In genomic region chr17:79844869-79845600, GRCh38 we compare ENCODE assay signal across 8 cellular contexts. TPM values are rescaled to one million over a fixed set of nuclear protein-coding genes. Genes with fewer than 3 reads are reported as not detected.
DNase-seq lines count a peak whose midpoint lies in the region; ATAC-seq and TF ChIP-seq lines count a peak whose summit lies in the region.

No MANE protein-coding gene starts in this region.

- peaks cover 18% of the 10 kb centered on the region for H3K23me2 ChIP-seq in H9 (ENCODE audit: insufficient read length, low read depth, low read length, poor library complexity, severe bottlenecking)

- H3K4me2 ChIP-seq in H9 (ENCODE audit: insufficient read depth, insufficient read length, low read length): no peak overlapping the region

- peak overlapping the region in 2 of 4 donors; percentile 54 to 60 for H3K4me3 Mint-ChIP-seq in CD4-positive, CD25-positive, alpha-beta regulatory T cell
- peak overlapping the region; percentile 25 to 73; a peak in 4 of 5 replicates for H3K4me3 Mint-ChIP-seq in H9

- peak; percentile 89 for TF ChIP-seq CTCF in H9 (conservative IDR thresholded peaks at IDR 0.05)
- peak; percentile 73 for TF ChIP-seq CTCF in coronary artery (IDR thresholded peaks at IDR 0.05)
- peak; percentile 2 to 79 for TF ChIP-seq CTCF in suprapubic skin (IDR thresholded peaks at IDR 0.05)

- H2AFZ ChIP-seq in H9 (ENCODE audit: low read length): no peak overlapping the region

- no peak overlapping the region for H2AK5ac ChIP-seq in H9 (ENCODE audit: insufficient read length, low read length)

- peak; percentile 37 to 47 (median 46) for DNase-seq in CD4-positive, CD25-positive, alpha-beta regulatory T cell
- DNase-seq in H9 (peak; percentile 83), T-helper 9 cell (peak; percentile 43), coronary artery (ENCODE audit: low spot score) (no peak), lung microvascular endothelial cell (ENCODE audit: low read depth in 2 of 2) (peak; percentile 46 to 60), suprapubic skin (ENCODE audit: low spot score in 2 of 2) (no peak)

- TF ChIP-seq EP300 in suprapubic skin (IDR thresholded peaks at IDR 0.05): no peak

- H2BK120ac ChIP-seq in H9 (ENCODE audit: low read depth, low read length, poor library complexity, severe bottlenecking): no peak overlapping the region

- no peak overlapping the region for H3K56ac ChIP-seq in H9 (ENCODE audit: insufficient read length, low read depth, low read length)

- H4K91ac ChIP-seq in H9 (ENCODE audit: insufficient read length, low read depth, low read length): no peak overlapping the region

- no peak overlapping the region for H3T11ph ChIP-seq in H9 (ENCODE audit: low read length)

- ATAC-seq in CD4-positive, CD25-positive, alpha-beta regulatory T cell (ENCODE audit: low read depth in 2 of 2): peak; percentile 59 to 61
- no peak for ATAC-seq in HG02870 (IDR thresholded peaks at IDR 0.05; ENCODE audit: unreplicated experiment)
- no peak for ATAC-seq in GM19467 (IDR thresholded peaks at IDR 0.05; ENCODE audit: unreplicated experiment)

- peaks cover 5 to 37% (median 13%) of the 10 kb centered on the region in 4 donors for H3K4me1 Mint-ChIP-seq in CD4-positive, CD25-positive, alpha-beta regulatory T cell
- H3K4me1 Mint-ChIP-seq in H9: peaks cover 16 to 21% of the 10 kb centered on the region in 2 experiments; a peak in 3 of 4 replicates

- H3K27me3 Mint-ChIP-seq in CD4-positive, CD25-positive, alpha-beta regulatory T cell: peaks cover 65% of the 10 kb centered on the region
- H3K27me3 Mint-ChIP-seq in H9 (ENCODE audit: low read depth): peaks cover 97% of the 10 kb centered on the region

- no peaks in the 10 kb centered on the region for H3K9me3 ChIP-seq in CD4-positive, CD25-positive, alpha-beta regulatory T cell (ENCODE audit: control insufficient read depth in 2 of 2, low read length in 2 of 2)
- no peaks in the 10 kb centered on the region for H3K9me3 ChIP-seq in H9 (ENCODE audit: control insufficient read depth, low read depth, low read length)
- no peaks in the 10 kb centered on the region for H3K9me3 ChIP-seq in suprapubic skin

- H3K79me1 ChIP-seq in H9 (ENCODE audit: insufficient read depth, low read depth, low read length, poor library complexity, severe bottlenecking): no peaks in the 10 kb centered on the region

- no peak overlapping the region for H3K4me3 ChIP-seq in CD4-positive, CD25-positive, alpha-beta regulatory T cell (ENCODE audit: low read depth, low read length)
- H3K4me3 ChIP-seq in coronary artery: peak overlapping the region; percentile 63
- H3K4me3 ChIP-seq in suprapubic skin: peak overlapping the region; percentile 61

- peaks cover 53% of the 10 kb centered on the region for H3K4me1 ChIP-seq in CD4-positive, CD25-positive, alpha-beta regulatory T cell (ENCODE audit: control insufficient read depth, insufficient read depth, low read length, poor library complexity, severe bottlenecking)
- no peaks in the 10 kb centered on the region for H3K4me1 ChIP-seq in H9 (ENCODE audit: insufficient read depth, low read length)
- peaks cover 59% of the 10 kb centered on the region for H3K4me1 ChIP-seq in suprapubic skin

- no peak overlapping the region for H2BK20ac ChIP-seq in H9 (ENCODE audit: low read depth, low read length, poor library complexity, severe bottlenecking)

- H3K4ac ChIP-seq in H9 (ENCODE audit: low read depth, low read length): no peak overlapping the region

- no peak overlapping the region for H3K27ac ChIP-seq in CD4-positive, CD25-positive, alpha-beta regulatory T cell (ENCODE audit: insufficient read depth, low read length, poor library complexity, severe bottlenecking)
- H3K27ac ChIP-seq in H9 (ENCODE audit: insufficient read length, low read depth, low read length) (no peak overlapping the region), coronary artery (peak overlapping the region in 1 of 2 donors; percentile 48), suprapubic skin (peak overlapping the region; percentile 74)

- no peak overlapping the region for H4K5ac ChIP-seq in H9 (ENCODE audit: insufficient read length, low read depth, low read length)

- H3K18ac ChIP-seq in H9 (ENCODE audit: insufficient read length, low read depth, low read length): no peak overlapping the region

- H3K9me3 Mint-ChIP-seq in CD4-positive, CD25-positive, alpha-beta regulatory T cell: no peaks in the 10 kb centered on the region
- H3K9me3 Mint-ChIP-seq in H9: peaks cover 2 to 3% of the 10 kb centered on the region in 2 experiments; a peak in 1 of 5 replicates

- H3K14ac ChIP-seq in H9 (ENCODE audit: insufficient read depth, low read length): 0 out of 2 replicates have a peak overlapping the region, but pooled peaks have one; percentile 33

- H3K23ac ChIP-seq in H9 (ENCODE audit: insufficient read length, low read depth, low read length): no peak overlapping the region

- no peak overlapping the region for H2BK12ac ChIP-seq in H9 (ENCODE audit: insufficient read length, low read depth, low read length)

- peaks cover 7% of the 10 kb centered on the region for H3K27me3 ChIP-seq in CD4-positive, CD25-positive, alpha-beta regulatory T cell (ENCODE audit: control insufficient read depth, insufficient read depth, low read length)
- H3K27me3 ChIP-seq in H9 (ENCODE audit: insufficient read depth, low read length) (peaks cover 56% of the 10 kb centered on the region), suprapubic skin (peaks cover 34% of the 10 kb centered on the region)

- H2BK15ac ChIP-seq in H9 (ENCODE audit: low read depth, low read length): no peak overlapping the region

- no peak for TF ChIP-seq POLR2A in suprapubic skin (IDR thresholded peaks at IDR 0.05)

- no peaks in the 10 kb centered on the region for H4K20me1 ChIP-seq in H9 (ENCODE audit: control insufficient read depth, insufficient read depth, insufficient read length)

- no peak overlapping the region for H3K27ac Mint-ChIP-seq in CD4-positive, CD25-positive, alpha-beta regulatory T cell
- no peak overlapping the region for H3K27ac Mint-ChIP-seq in H9

- no peak overlapping the region for H4K8ac ChIP-seq in H9 (replicated peaks; ENCODE audit: insufficient read length, low read depth, low read length)

- no peaks in the 10 kb centered on the region for H3K36me3 ChIP-seq in CD4-positive, CD25-positive, alpha-beta regulatory T cell (ENCODE audit: control insufficient read depth, insufficient read depth, low read length)
- H3K36me3 ChIP-seq in suprapubic skin: no peaks in the 10 kb centered on the region

- no peaks in the 10 kb centered on the region for H3K36me3 Mint-ChIP-seq in CD4-positive, CD25-positive, alpha-beta regulatory T cell
- no peaks in the 10 kb centered on the region; a peak in 1 of 7 replicates for H3K36me3 Mint-ChIP-seq in H9 (ENCODE audit: insufficient read depth in 1 of 3, low read depth in 3 of 3)

- no peaks in the 10 kb centered on the region for H3K79me2 ChIP-seq in H9 (ENCODE audit: insufficient read depth, low read length)

- H3K9ac ChIP-seq in H9 (ENCODE audit: extremely low read depth, insufficient read length, low read length): no peak overlapping the region

- no peak overlapping the region for H2BK5ac ChIP-seq in H9 (ENCODE audit: insufficient read length, low read length)

- no CpG with 5 or more reads among the region's 38 CpGs for WGBS in H9 (ENCODE audit: extremely low coverage, insufficient read length, low lambda C conversion rate)
- 13% methylated on average over 15 of the region's 38 CpGs for WGBS in suprapubic skin

RNA-seq across cellular contexts. Expression of gene CBX4, which starts 5.8 kb away (rescaled TPM):
- total RNA-seq in CD4-positive, CD25-positive, alpha-beta regulatory T cell: 137 TPM
- polyA plus RNA-seq in CD4-positive, CD25-positive, alpha-beta regulatory T cell: 10 to 100 TPM in 1 of 4 donors, 1 to 10 TPM in 3; 2.9 to 10.0 (median 4.6) TPM
- total RNA-seq in H9 (2021) (5.1 and 6.2 TPM in 2 replicates), lung microvascular endothelial cell (7.2 and 8.3 TPM in 2 replicates), suprapubic skin (10 to 100 TPM; 33.0 to 47.7 (median 38.0) TPM)

RNA-seq across cellular contexts. Expression of gene CBX8, which starts 48.2 kb away (rescaled TPM):
- total RNA-seq in CD4-positive, CD25-positive, alpha-beta regulatory T cell: 3.4 TPM
- polyA plus RNA-seq in CD4-positive, CD25-positive, alpha-beta regulatory T cell: 1 to 10 TPM in 2 of 4 donors, under 1 TPM in 2; 0.30 to 1.7 (median 0.87) TPM
- total RNA-seq in H9 (2021) (1.2 and 2.9 TPM in 2 replicates), lung microvascular endothelial cell (1.3 and 2.0 TPM in 2 replicates), suprapubic skin (1 to 10 TPM; 2.3 to 6.4 (median 3.1) TPM)

Comparison
In these comparisons a context has a peak if more than half of its experiments do, and no peak if none do; other contexts are left out.
1. ATAC-seq: peak in CD4-positive, CD25-positive, alpha-beta regulatory T cell (2 of 2); none in HG02870 (single experiment) and GM19467 (single experiment).
2. DNase-seq: peak in CD4-positive, CD25-positive, alpha-beta regulatory T cell (3 of 3), H9 (single experiment), T-helper 9 cell (single experiment) and lung microvascular endothelial cell (2 of 2); none in coronary artery (single experiment) and suprapubic skin (0 of 2).
3. Peak in every context shown above with its lines, with median percentiles within 50 percentile points of each other: CTCF ChIP-seq.